In the genomic region with DNA sequence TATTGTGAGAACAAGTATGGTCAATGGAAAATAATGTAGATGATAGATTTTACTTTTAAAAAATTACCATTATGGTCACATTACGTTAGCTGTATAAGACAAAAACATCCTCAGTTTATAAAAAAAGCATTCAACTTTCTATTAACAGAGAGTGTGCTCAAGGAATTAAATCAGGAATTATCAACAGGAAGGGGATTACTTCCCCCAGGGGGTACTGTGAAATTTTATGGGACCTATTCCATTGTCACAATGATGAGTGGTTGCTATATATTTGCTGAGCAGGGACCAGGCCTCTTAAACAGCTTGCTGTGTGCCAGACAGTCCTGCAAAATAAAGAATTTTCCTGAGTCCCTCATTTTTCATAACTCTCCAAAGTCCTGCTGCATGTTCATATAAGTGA, we compare ENCODE assay signal across 22 cellular contexts. TPM values are rescaled to one million over a fixed set of nuclear protein-coding genes. Genes with fewer than 3 reads are reported as not detected.
"Had no signal": no experiment of that assay in that cellular context is flagged by ENCODE, and none has a peak within 500 bp of the region (broad histone marks: within the 10 kb centered on the region; RNA-seq: fewer than 3 reads in every experiment).

No MANE protein-coding gene starts in this region.

- H3K36me3 ChIP-seq: esophagus muscularis mucosa, gastroesophageal sphincter, heart left ventricle, right lobe of liver, suprapubic skin, transverse colon, upper lobe of right lung, uterus had no signal

- H3K4me3 ChIP-seq: esophagus muscularis mucosa, gastroesophageal sphincter, heart left ventricle, hepatocyte, lung, mucosa of descending colon, right lobe of liver, suprapubic skin, transverse colon, upper lobe of right lung, uterus had no signal

- H3K9me3 ChIP-seq: esophagus muscularis mucosa, gastroesophageal sphincter, heart left ventricle, mucosa of descending colon, right lobe of liver, suprapubic skin, transverse colon, upper lobe of right lung, uterus had no signal

- DNase-seq: dermis blood vessel endothelial cell; effector memory CD4-positive, alpha-beta T cell; foreskin keratinocyte; heart left ventricle; kidney; mucosa of descending colon; naive B cell; right lobe of liver; small intestine; stimulated activated CD4-positive, alpha-beta T cell treated with anti-CD3 and anti-CD28 coated beads, Interleukin-15, amount 100 ng/mL, for 24 hours; stimulated activated CD4-positive, alpha-beta T cell treated with anti-CD3 and anti-CD28 coated beads, Interleukin-2, amount 100 ng/mL, for 48 hours; stimulated activated naive CD4-positive, alpha-beta T cell; stimulated activated naive CD8-positive, alpha-beta T cell treated with anti-CD3 and anti-CD28 coated beads, Interleukin-15, amount 100 ng/mL, for 72 hours; transverse colon; upper lobe of right lung; uterus had no signal

- H3K4me2 ChIP-seq: hepatocyte had no signal

- H3K79me2 ChIP-seq: hepatocyte, parathyroid adenoma had no signal

- H3K9ac ChIP-seq: parathyroid adenoma had no signal

- H3K27me3 ChIP-seq: esophagus muscularis mucosa, gastroesophageal sphincter, heart left ventricle, hepatocyte, right lobe of liver, suprapubic skin, transverse colon, upper lobe of right lung, uterus had no signal

- H3K27ac ChIP-seq: esophagus muscularis mucosa, foreskin keratinocyte, gastroesophageal sphincter, heart left ventricle, hepatocyte, parathyroid adenoma, right lobe of liver, suprapubic skin, transverse colon, upper lobe of right lung, uterus had no signal

- H3K4me1 ChIP-seq: foreskin keratinocyte, parathyroid adenoma, right lobe of liver, suprapubic skin, transverse colon, upper lobe of right lung, uterus had no signal

RNA-seq across cellular contexts. Expression of gene JAM2, which starts 21.2 kb away (rescaled TPM):
- polyA plus RNA-seq: foreskin keratinocyte had no signal
